Comparison of ENCODE assay signal across 8 cellular contexts in genomic region chr7:75915416-75916156, GRCh38. TPM values are rescaled to one million over a fixed set of nuclear protein-coding genes. Genes with fewer than 3 reads are reported as not detected.
DNase-seq lines count a peak whose midpoint lies in the region; TF ChIP-seq lines count a peak whose summit lies in the region.

No MANE protein-coding gene starts in this region.

- no peaks in the 10 kb centered on the region for H3K9me3 ChIP-seq in neutrophil

- peak overlapping the region; percentile 98 for H3K4me3 ChIP-seq in LNCaP clone FGC (ENCODE audit: low read depth, low read length)
- H3K4me3 ChIP-seq in fibroblast of the aortic adventitia (ENCODE audit: low read depth, low read length): peak overlapping the region; percentile 98
- H3K4me3 ChIP-seq in neutrophil (ENCODE audit: low read depth in 1 of 2, low read length in 1 of 2): peak overlapping the region; percentile 93 to 99

- TF ChIP-seq CTCF in LNCaP clone FGC (IDR thresholded peaks at IDR 0.05; ENCODE audit: control insufficient read depth, extremely low read depth, insufficient read depth) (no peak), fibroblast of the aortic adventitia (IDR thresholded peaks at IDR 0.05; ENCODE audit: insufficient read depth, low read length) (no peak), neutrophil (IDR thresholded peaks at IDR 0.05) (no peak)

- peaks cover 5% of the 10 kb centered on the region for H3K27me3 ChIP-seq in neutrophil

- peaks cover 21 to 25% of the 10 kb centered on the region in 2 experiments for H3K4me1 ChIP-seq in neutrophil (ENCODE audit: control insufficient read depth in 1 of 2, insufficient read depth in 1 of 2, low read depth in 1 of 2, low read length in 1 of 2)

- peak; percentile 31 for DNase-seq in stimulated activated CD4-positive, alpha-beta T cell treated with anti-CD3 and anti-CD28 coated beads, Interleukin-15, amount 100 ng/mL, for 24 hours
- DNase-seq in stimulated activated CD4-positive, alpha-beta T cell treated with anti-CD3 and anti-CD28 coated beads, Interleukin-1b, Interleukin-23, amount 100 ng/mL, for 48 hours: no peak
- DNase-seq in LNCaP clone FGC (ENCODE audit: low read depth) (no peak), activated T-cell treated with anti-CD3 and anti-CD28 coated beads for 24 hours (ENCODE audit: low read depth) (peak; percentile 4), fibroblast of the aortic adventitia (ENCODE audit: low read depth) (peak; percentile 30), NCI-H524 treated with DMSO at 0.1 percent for 48 hours (lab: John Stamatoyannopoulos, UW) (no peak), SHP77 treated with DMSO at 0.1 percent for 48 hours (lab: John Stamatoyannopoulos, UW) (no peak)

- peak overlapping the region; percentile 86 for H3K27ac ChIP-seq in neutrophil

- H3K36me3 ChIP-seq in neutrophil: peaks cover 1% of the 10 kb centered on the region

RNA-seq across cellular contexts. Expression of gene POR, which starts 0.6 kb away (rescaled TPM):
- 35.2 and 40.7 TPM in 2 replicates for total RNA-seq in fibroblast of the aortic adventitia (ENCODE audit: low replicate concordance)

RNA-seq across cellular contexts. Expression of gene RHBDD2, which starts 36.8 kb away (rescaled TPM):
- 28.7 and 50.3 TPM in 2 replicates for total RNA-seq in fibroblast of the aortic adventitia (ENCODE audit: low replicate concordance)

Comparison
In these comparisons a context has a peak if more than half of its experiments do, and no peak if none do; other contexts are left out.
1. DNase-seq: peak in stimulated activated CD4-positive, alpha-beta T cell treated with anti-CD3 and anti-CD28 coated beads, Interleukin-15, amount 100 ng/mL, for 24 hours (single experiment), activated T-cell treated with anti-CD3 and anti-CD28 coated beads for 24 hours (single experiment) and fibroblast of the aortic adventitia (single experiment); none in stimulated activated CD4-positive, alpha-beta T cell treated with anti-CD3 and anti-CD28 coated beads, Interleukin-1b, Interleukin-23, amount 100 ng/mL, for 48 hours (single experiment), LNCaP clone FGC (single experiment), NCI-H524 treated with DMSO at 0.1 percent for 48 hours (single experiment) and SHP77 treated with DMSO at 0.1 percent for 48 hours (single experiment).
2. Peak in every context shown above with its lines, with median percentiles within 50 percentile points of each other: H3K4me3 ChIP-seq.